In genomic region chr6:13194852-13195251, GRCh38 we compare ENCODE assay signal across 9 cellular contexts.
DNase-seq lines count a peak whose midpoint lies in the region; ATAC-seq and TF ChIP-seq lines count a peak whose summit lies in the region.
"Had no signal": no experiment of that assay in that cellular context is flagged by ENCODE, and none has a peak within 500 bp of the region (broad histone marks: within the 10 kb centered on the region; RNA-seq: fewer than 3 reads in every experiment).

No MANE protein-coding gene starts in this region.

- no peaks in the 10 kb centered on the region for H3K4me1 Mint-ChIP-seq in CD8-positive, alpha-beta T cell (ENCODE audit: low read depth)

- POLR2A ChIA-PET in CD8-positive, alpha-beta T cell (lab: Charles Lee) = no interaction called here

- no peak overlapping the region for H3K27ac Mint-ChIP-seq in CD8-positive, alpha-beta T cell

- peak; percentile 39 for DNase-seq in AG09319 (ENCODE audit: extremely low read depth, low read depth)
- DNase-seq in MV-4-11 (lab: John Stamatoyannopoulos, UW) = peak; percentile 65
- DNase-seq in cerebellum (ENCODE audit: low spot score) = peak; percentile 4
- peak; percentile 58 for DNase-seq in left lobe of liver (ENCODE audit: low spot score)
- no peak for DNase-seq in upper lobe of right lung
- no peak for DNase-seq in CD8-positive, alpha-beta T cell
- no peak for DNase-seq in NCI-H524 treated with DMSO at 0.1 percent for 48 hours (lab: John Stamatoyannopoulos, UW)

- H3K27me3 ChIP-seq in upper lobe of right lung = no peaks in the 10 kb centered on the region
- no peaks in the 10 kb centered on the region for H3K27me3 ChIP-seq in CD8-positive, alpha-beta T cell (ENCODE audit: insufficient read depth, low read length)

- H3K4me3 ChIP-seq in upper lobe of right lung = no peak overlapping the region
- H3K4me3 ChIP-seq in CD8-positive, alpha-beta T cell (ENCODE audit: low read depth, low read length) = no peak overlapping the region

- H3K36me3 Mint-ChIP-seq in CD8-positive, alpha-beta T cell = no peaks in the 10 kb centered on the region
- H3K36me3 Mint-ChIP-seq: IgD-negative memory B cell had no signal

- H3K9me3 Mint-ChIP-seq in CD8-positive, alpha-beta T cell = no peaks in the 10 kb centered on the region

- intact Hi-C loops in upper lobe of right lung (cut with DNase I) = no loop called here
- intact Hi-C loops in CD8-positive, alpha-beta T cell (cut with DNase I, micrococcal nuclease) = loop anchor here (2.0 to 5.0 kb wide), 2 partner anchors 137 to 140 kb away; no protein-coding TSS in a partner anchor

- TF ChIP-seq CTCF in AG09319 (IDR thresholded peaks at IDR 0.05; ENCODE audit: low read depth, low read length) (peak; percentile 67), GM12874 (IDR thresholded peaks at IDR 0.05; ENCODE audit: insufficient read depth, low read depth, low read length) (peak; percentile 68), upper lobe of right lung (IDR thresholded peaks at IDR 0.05) (peak; percentile 58)
- no peak for TF ChIP-seq CTCF in CD8-positive, alpha-beta T cell (IDR thresholded peaks at IDR 0.05)

- ATAC-seq in left lobe of liver = peak; percentile 86
- peak; percentile 78 for ATAC-seq in upper lobe of right lung
- ATAC-seq in CD8-positive, alpha-beta T cell = no peak

- CTCF ChIA-PET in CD8-positive, alpha-beta T cell (lab: Charles Lee) = interaction anchor here (1.4 kb wide), 1 partner anchor 138 kb away, joined by 4 read pairs; no protein-coding TSS in a partner anchor

- no peaks in the 10 kb centered on the region for H3K9me3 ChIP-seq in upper lobe of right lung
- no peaks in the 10 kb centered on the region for H3K9me3 ChIP-seq in CD8-positive, alpha-beta T cell (ENCODE audit: low read length)

- H3K4me1 ChIP-seq in upper lobe of right lung = no peaks in the 10 kb centered on the region
- no peaks in the 10 kb centered on the region for H3K4me1 ChIP-seq in CD8-positive, alpha-beta T cell (ENCODE audit: insufficient read depth, low read length)

- H3K27ac ChIP-seq in upper lobe of right lung = no peak overlapping the region
- H3K27ac ChIP-seq in CD8-positive, alpha-beta T cell (ENCODE audit: low read depth, low read length) = no peak overlapping the region

- no peak overlapping the region for H3K4me3 Mint-ChIP-seq in CD8-positive, alpha-beta T cell
- H3K4me3 Mint-ChIP-seq: IgD-negative memory B cell had no signal

- H3K36me3 ChIP-seq in upper lobe of right lung = no peaks in the 10 kb centered on the region
- no peaks in the 10 kb centered on the region for H3K36me3 ChIP-seq in CD8-positive, alpha-beta T cell (ENCODE audit: insufficient read depth, low read length)

- peaks cover 10% of the 10 kb centered on the region for H3K27me3 Mint-ChIP-seq in CD8-positive, alpha-beta T cell (ENCODE audit: low read depth)
- H3K27me3 Mint-ChIP-seq: IgD-negative memory B cell had no signal

Comparison
In these comparisons a context has a peak if more than half of its experiments do, and no peak if none do; other contexts are left out.
1. DNase-seq: peak in AG09319 (single experiment), MV-4-11 (single experiment), cerebellum (single experiment) and left lobe of liver (single experiment); none in upper lobe of right lung (single experiment), CD8-positive, alpha-beta T cell (0 of 7) and NCI-H524 treated with DMSO at 0.1 percent for 48 hours (single experiment).